ENCODE assay signal across 8 cellular contexts in the genomic region with DNA sequence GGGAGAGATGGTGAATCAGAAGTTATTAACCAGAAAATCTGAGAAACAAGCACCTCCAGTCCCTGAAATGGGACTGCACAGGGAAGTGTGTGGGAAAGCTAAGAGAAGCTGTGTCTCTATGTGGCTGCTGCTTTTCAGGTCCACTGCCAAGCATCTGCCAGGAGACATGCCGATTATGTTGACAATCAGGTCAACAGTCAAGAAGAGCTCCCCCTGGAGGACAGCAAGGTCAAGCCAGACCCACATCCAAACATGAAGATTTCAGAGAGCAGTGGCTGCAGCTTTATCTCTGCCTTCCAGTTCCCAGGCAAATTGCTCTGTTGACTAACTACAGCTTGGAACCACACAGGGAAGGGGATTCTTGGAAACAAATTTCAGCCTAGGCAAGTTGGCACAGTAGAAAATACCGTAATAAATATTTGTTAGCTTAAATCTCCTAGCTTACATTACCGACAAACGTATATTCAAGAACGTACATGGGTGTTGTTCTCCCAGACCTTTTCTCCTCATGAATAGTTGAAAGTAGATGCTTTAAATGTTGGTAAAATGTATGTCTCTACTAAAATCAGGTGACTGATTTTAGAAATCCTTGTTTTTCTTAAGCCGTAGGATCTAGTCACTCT.
A peak's percentile ranks its signal among the peaks of the same experiment; 100 is the strongest.
DNase-seq lines count a peak whose midpoint lies in the region; ATAC-seq and TF ChIP-seq lines count a peak whose summit lies in the region.

No MANE protein-coding gene starts in this region.

- peak; percentile 17 for DNase-seq in NOMO-1 treated with DMSO at 0.1 percent for 48 hours (lab: John Stamatoyannopoulos, UW; ENCODE audit: unreplicated experiment)
- no peak for DNase-seq in NOMO-1 treated with dmso at 0.1 percent for 144 hours (lab: John Stamatoyannopoulos, UW; ENCODE audit: unreplicated experiment)
- DNase-seq in HT-29 (ENCODE audit: low spot score): peak; percentile 51
- DNase-seq in SJCRH30: peak; percentile 57 to 81
- peak; percentile 18 for DNase-seq in fibroblast of pulmonary artery (ENCODE audit: low read depth)
- DNase-seq in osteoblast (ENCODE audit: insufficient read length, low spot score, missing footprints): no peak
- no peak for DNase-seq in activated CD8-positive, alpha-beta memory T cell treated with anti-CD3 and anti-CD28 coated beads for 24 hours

- H3K4me1 ChIP-seq in SJCRH30 (no peaks in the 10 kb centered on the region), osteoblast (ENCODE audit: insufficient read depth, low read length) (peaks cover 10% of the 10 kb centered on the region)

- no peak overlapping the region for H2AFZ ChIP-seq in osteoblast (ENCODE audit: low read length)

- no peak overlapping the region for H3K4me3 ChIP-seq in SJCRH30
- no peak overlapping the region for H3K4me3 ChIP-seq in fibroblast of pulmonary artery (replicated peaks; ENCODE audit: low read depth, low read length)
- H3K4me3 ChIP-seq in osteoblast (ENCODE audit: insufficient read depth, low read length): no peak overlapping the region

- no peaks in the 10 kb centered on the region for H3K36me3 ChIP-seq in SJCRH30
- H3K36me3 ChIP-seq in osteoblast (ENCODE audit: insufficient read depth, low read length): no peaks in the 10 kb centered on the region

- H4K20me1 ChIP-seq in osteoblast (ENCODE audit: insufficient read depth, low read length): no peaks in the 10 kb centered on the region

- no peaks in the 10 kb centered on the region for H3K79me2 ChIP-seq in osteoblast (ENCODE audit: insufficient read depth, low read length)

- H3K27ac ChIP-seq in SJCRH30 (no peak overlapping the region), osteoblast (ENCODE audit: low read depth, low read length) (no peak overlapping the region)

- TF ChIP-seq CTCF in fibroblast of pulmonary artery (IDR thresholded peaks at IDR 0.05; ENCODE audit: low read length, missing control alignments) (peak; percentile 38), osteoblast (IDR thresholded peaks at IDR 0.05; ENCODE audit: extremely low read depth, low read depth, low read length) (peak; percentile 51)

- H3K27me3 ChIP-seq in SJCRH30 (peaks cover 3% of the 10 kb centered on the region; the same call in 1 of the 2 replicates), osteoblast (ENCODE audit: insufficient read depth, low read length) (no peaks in the 10 kb centered on the region)

- H3K9me3 ChIP-seq in SJCRH30 (replicated peaks): no peaks in the 10 kb centered on the region
- no peaks in the 10 kb centered on the region for H3K9me3 ChIP-seq in osteoblast (ENCODE audit: low read depth, low read length)

- H3K4me2 ChIP-seq in osteoblast (ENCODE audit: insufficient read depth, low read length): no peak overlapping the region

- peak; percentile 79 for ATAC-seq in GM21515 (IDR thresholded peaks at IDR 0.05; ENCODE audit: unreplicated experiment)

Comparison
In these comparisons a context has a peak if more than half of its experiments do, and no peak if none do; other contexts are left out.
1. DNase-seq: peak in NOMO-1 treated with DMSO at 0.1 percent for 48 hours (single experiment), HT-29 (single experiment), SJCRH30 (2 of 2) and fibroblast of pulmonary artery (single experiment); none in NOMO-1 treated with dmso at 0.1 percent for 144 hours (single experiment), osteoblast (single experiment) and activated CD8-positive, alpha-beta memory T cell treated with anti-CD3 and anti-CD28 coated beads for 24 hours (single experiment).